Comparison of ENCODE assay signal across 2 cellular contexts in genomic region chr17:30312218-30312617, GRCh38.
TF ChIP-seq lines count a peak whose summit lies in the region.

No MANE protein-coding gene starts in this region.

TF ChIP-seq in HepG2, 621 proteins besides CTCF, POLR2A, EP300 and RAD21:
- TF ChIP-seq PRDM15 (CRISPR knock-in tag; IDR thresholded peaks at IDR 0.05) (0 out of 2 replicates have a peak, but pooled peaks have one; percentile 29), ZNF567 (CRISPR knock-in tag; IDR thresholded peaks at IDR 0.05; ENCODE audit: borderline replicate concordance) (no peak)

TF ChIP-seq in WTC11, 78 proteins besides CTCF, POLR2A, EP300 and RAD21:
- TF ChIP-seq PRDM15 (CRISPR knock-in tag; IDR thresholded peaks at IDR 0.05) (0 out of 2 replicates have a peak, but pooled peaks have one; percentile 22), CDX4 (CRISPR knock-in tag; IDR thresholded peaks at IDR 0.05; ENCODE audit: borderline replicate concordance) (no peak)
